20 cellular contexts compared by ENCODE assay signal in genomic region chr1:117044217-117044616, GRCh38. TPM values are rescaled to one million over a fixed set of nuclear protein-coding genes. Genes with fewer than 3 reads are reported as not detected.
"Had no signal": no experiment of that assay in that cellular context is flagged by ENCODE, and none has a peak within 500 bp of the region (broad histone marks: within the 10 kb centered on the region; RNA-seq: fewer than 3 reads in every experiment).

No MANE protein-coding gene starts in this region.

- H3K27ac ChIP-seq: KMS-11 had no signal

- FAIRE-seq: RCC 7860 had no signal

- DNase-seq: MV-4-11, NCI-H1048, NCI-H1105, NCI-H1417, NCI-H1436 treated with DMSO at 0.1 percent for 48 hours, NCI-H1694, NCI-H187 treated with DMSO at 0.1 percent for 48 hours, NCI-H2029 treated with DMSO at 0.1 percent for 48 hours, NCI-H2171 treated with DMSO at 0.1 percent for 48 hours, NCI-H345, NCI-H446 treated with DMSO at 0.1 percent for 48 hours, NCI-H510A treated with DMSO at 0.1 percent for 48 hours, NCI-H526, Right ventricle myocardium superior, RPMI8226, SIG-M5, SK-N-SH had no signal

- H3K9me3 ChIP-seq: SK-N-SH had no signal

RNA-seq across cellular contexts. Expression of gene CD101, which starts 42.7 kb away (rescaled TPM):
- total RNA-seq: SK-MEL-5 had no signal
